15 cellular contexts compared by ENCODE assay signal in genomic region chr20:39886650-39887190, GRCh38.
DNase-seq lines count a peak whose midpoint lies in the region; ATAC-seq and TF ChIP-seq lines count a peak whose summit lies in the region.
"Had no signal": no experiment of that assay in that cellular context is flagged by ENCODE, and none has a peak within 500 bp of the region (broad histone marks: within the 10 kb centered on the region; RNA-seq: fewer than 3 reads in every experiment).

No MANE protein-coding gene starts in this region.

- peak overlapping the region; percentile 66 for H3K4me2 ChIP-seq in GM23248 (ENCODE audit: unreplicated experiment)

- H3K27me3 ChIP-seq in GM23248 (replicated peaks; ENCODE audit: insufficient read depth) (no peaks in the 10 kb centered on the region), adrenal gland (no peaks in the 10 kb centered on the region), right lobe of liver (no peaks in the 10 kb centered on the region)

- H3K27ac Mint-ChIP-seq in stimulated activated memory B cell treated with anti-CD40 and anti-IgM and Interleukin-4, amounts not matched to agents 10 μg/mL and 1 μg/mL and 100 μg/mL, for 72 hours, result no peak overlapping the region
- H3K27ac Mint-ChIP-seq: naive B cell had no signal

- H3F3A ChIP-seq in GM23248 (ENCODE audit: insufficient read depth), result peaks cover 15% of the 10 kb centered on the region

- TF ChIP-seq POLR2A in adrenal gland (IDR thresholded peaks at IDR 0.05) (no peak), right lobe of liver (IDR thresholded peaks at IDR 0.05) (no peak)

- H3K4me1 ChIP-seq in GM23248 (ENCODE audit: insufficient read depth), result peaks cover 17% of the 10 kb centered on the region
- peaks cover 0 to 5% of the 10 kb centered on the region in 2 donors for H3K4me1 ChIP-seq in adrenal gland (replicated peaks in 1 of 2)
- peaks cover 0 to 25% (median 3%) of the 10 kb centered on the region in 4 donors for H3K4me1 ChIP-seq in right lobe of liver

- peak overlapping the region; percentile 46 for H3K9ac ChIP-seq in GM23248

- no peaks in the 10 kb centered on the region for H3K9me2 ChIP-seq in GM23248 (ENCODE audit: insufficient read depth)

- H3K36me3 Mint-ChIP-seq in stimulated activated memory B cell treated with anti-CD40 and anti-IgM and Interleukin-4, amounts not matched to agents 10 μg/mL and 1 μg/mL and 100 μg/mL, for 72 hours, result no peaks in the 10 kb centered on the region
- H3K36me3 Mint-ChIP-seq: naive B cell had no signal

- no peaks in the 10 kb centered on the region for H3K36me3 ChIP-seq in GM23248 (ENCODE audit: low read depth)
- H3K36me3 ChIP-seq in adrenal gland (replicated peaks in 1 of 2), result no peaks in the 10 kb centered on the region
- no peaks in the 10 kb centered on the region for H3K36me3 ChIP-seq in right lobe of liver

- in situ Hi-C loops in GM23248 (cut with MboI), result no loop called here

- H3K4me3 Mint-ChIP-seq in stimulated activated memory B cell treated with anti-CD40 and anti-IgM and Interleukin-4, amounts not matched to agents 10 μg/mL and 1 μg/mL and 100 μg/mL, for 72 hours, result no peak overlapping the region
- H3K4me3 Mint-ChIP-seq: activated T-cell treated with anti-CD3 and anti-CD28 coated beads, Interleukin-2, amount 50 U/mL, for 4 hours; naive B cell had no signal

- TF ChIP-seq CTCF in adrenal gland (IDR thresholded peaks at IDR 0.05), result no peak
- no peak for TF ChIP-seq CTCF in right lobe of liver (IDR thresholded peaks at IDR 0.05)

- peak; percentile 21 for DNase-seq in GM23248
- peak; percentile 25 to 61 (median 41) for DNase-seq in adrenal gland
- peak in 1 of 3 donors; percentile 49 for DNase-seq in right lobe of liver
- DNase-seq in superior temporal gyrus (ENCODE audit: extremely low spot score), result peak; percentile 23
- DNase-seq in posterior cingulate gyrus, result no peak
- DNase-seq: activated CD4-positive, alpha-beta T cell treated with anti-CD3 and anti-CD28 coated beads, Interleukin-2, amount 50 U/mL, for 1 hour; activated T-cell treated with anti-CD3 and anti-CD28 coated beads, Interleukin-2, amount 50 U/mL, for 4 hours; DMS79; naive B cell; NCI-H2029 treated with DMSO at 0.1 percent for 48 hours; stimulated activated naive CD4-positive, alpha-beta T cell; T-helper 9 cell had no signal

- H3K27me3 Mint-ChIP-seq in stimulated activated memory B cell treated with anti-CD40 and anti-IgM and Interleukin-4, amounts not matched to agents 10 μg/mL and 1 μg/mL and 100 μg/mL, for 72 hours, result no peaks in the 10 kb centered on the region

- intact Hi-C loops in adrenal gland (cut with DNase I), result loop anchor here in 1 of 2 donors (5.0 kb wide), 2 partner anchors 366 to 806 kb away; no protein-coding TSS in a partner anchor
- intact Hi-C loops in right lobe of liver (cut with DNase I), result no loop called here
- intact Hi-C loops in posterior cingulate gyrus (cut with DNase I), result loop anchor here (5.0 kb wide), 2 partner anchors 49 to 1061 kb away; no protein-coding TSS in a partner anchor

- peaks cover 8% of the 10 kb centered on the region for H3K4me1 Mint-ChIP-seq in stimulated activated memory B cell treated with anti-CD40 and anti-IgM and Interleukin-4, amounts not matched to agents 10 μg/mL and 1 μg/mL and 100 μg/mL, for 72 hours
- H3K4me1 Mint-ChIP-seq: naive B cell had no signal

- no peaks in the 10 kb centered on the region for H3K79me2 ChIP-seq in GM23248 (ENCODE audit: insufficient read depth)

- peak overlapping the region; percentile 66 for H2AFZ ChIP-seq in GM23248

- ATAC-seq in right lobe of liver, result peak; percentile 9 to 27 (median 22)
- no peak for ATAC-seq in HG03280 (IDR thresholded peaks at IDR 0.05; ENCODE audit: unreplicated experiment)
- ATAC-seq in stimulated activated memory B cell treated with anti-CD40 and anti-IgM and Interleukin-4, amounts not matched to agents 10 μg/mL and 1 μg/mL and 100 μg/mL, for 72 hours, result no peak
- no peak for ATAC-seq in HG03469 (IDR thresholded peaks at IDR 0.05; ENCODE audit: unreplicated experiment)
- ATAC-seq: activated T-cell treated with anti-CD3 and anti-CD28 coated beads, Interleukin-2, amount 50 U/mL, for 4 hours had no signal

- H4K20me1 ChIP-seq in GM23248 (ENCODE audit: insufficient read depth), result no peaks in the 10 kb centered on the region

- peaks cover 3% of the 10 kb centered on the region for H3K9me3 Mint-ChIP-seq in stimulated activated memory B cell treated with anti-CD40 and anti-IgM and Interleukin-4, amounts not matched to agents 10 μg/mL and 1 μg/mL and 100 μg/mL, for 72 hours
- H3K9me3 Mint-ChIP-seq: activated T-cell treated with anti-CD3 and anti-CD28 coated beads, Interleukin-2, amount 50 U/mL, for 4 hours had no signal

- H3K4me3 ChIP-seq in GM23248 (no peak overlapping the region), adrenal gland (no peak overlapping the region), right lobe of liver (no peak overlapping the region)

- 12 to 14% methylated on average over 3 of the region's 3 CpGs for WGBS in GM23248 (ENCODE audit: low coverage in 1 of 2, low lambda C conversion rate in 2 of 2, missing lambda C conversion rate in 2 of 2), 2 experiments
- 59 to 71% (median 70%) methylated on average over 3 of the region's 3 CpGs for WGBS in adrenal gland, 4 donors
- WGBS in right lobe of liver (ENCODE audit: insufficient coverage, low coverage, low lambda C conversion rate, missing lambda C conversion rate), result 68% methylated on average over 3 of the region's 3 CpGs

- H3K9me3 ChIP-seq in GM23248 (ENCODE audit: low read depth) (no peaks in the 10 kb centered on the region), adrenal gland (replicated peaks in 1 of 3) (no peaks in the 10 kb centered on the region), right lobe of liver (no peaks in the 10 kb centered on the region)

- H3K27ac ChIP-seq in GM23248, result peak overlapping the region; percentile 67
- H3K27ac ChIP-seq in adrenal gland, result peak overlapping the region in 1 of 5 donors; percentile 51
- no peak overlapping the region for H3K27ac ChIP-seq in right lobe of liver

Comparison
In these comparisons a context has a peak if more than half of its experiments do, and no peak if none do; other contexts are left out.
1. DNase-seq: peak in GM23248 (single experiment), adrenal gland (7 of 7) and superior temporal gyrus (single experiment); none in posterior cingulate gyrus (0 of 10).
2. ATAC-seq: peak in right lobe of liver (4 of 4); none in HG03280 (single experiment), stimulated activated memory B cell treated with anti-CD40 and anti-IgM and Interleukin-4, amounts not matched to agents 10 μg/mL and 1 μg/mL and 100 μg/mL, for 72 hours (single experiment) and HG03469 (single experiment).